In the genomic region with DNA sequence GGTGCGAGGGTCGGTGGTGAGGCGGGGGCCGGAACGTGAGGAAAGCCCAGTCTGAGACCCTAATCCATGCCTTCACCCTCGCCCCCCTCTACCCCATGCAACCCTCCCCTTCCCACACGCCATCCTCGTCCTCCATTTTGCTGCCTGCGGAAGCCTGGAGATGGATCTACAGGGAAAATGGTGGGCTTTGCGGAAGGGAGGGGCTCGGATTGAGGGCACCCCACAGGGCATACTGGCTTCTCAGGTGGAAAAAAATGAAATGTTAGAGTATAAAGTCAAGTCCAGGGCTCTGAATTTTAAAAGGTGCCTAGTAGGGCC, we compare ENCODE assay signal across 8 cellular contexts. TPM values are rescaled to one million over a fixed set of nuclear protein-coding genes. Genes with fewer than 3 reads are reported as not detected.
DNase-seq lines count a peak whose midpoint lies in the region; TF ChIP-seq lines count a peak whose summit lies in the region.

No MANE protein-coding gene starts in this region.

- intact Hi-C loops in CD14-positive monocyte (cut with micrococcal nuclease), result no loop called here
- intact Hi-C loops in spleen (cut with DNase I; ENCODE audit: low total_unique reads), result no loop called here

- TF ChIP-seq POLR2A in spleen (IDR thresholded peaks at IDR 0.05), result no peak

- peak overlapping the region; percentile 75 to 81 for H3K4me3 Mint-ChIP-seq in CD14-positive monocyte
- peak overlapping the region; percentile 80 for H3K4me3 Mint-ChIP-seq in activated naive CD8-positive, alpha-beta T cell treated with anti-CD3 and anti-CD28 coated beads for 36 hours

- peaks cover 8% of the 10 kb centered on the region for H3K4me1 Mint-ChIP-seq in CD14-positive monocyte
- peaks cover 15% of the 10 kb centered on the region for H3K4me1 Mint-ChIP-seq in activated naive CD8-positive, alpha-beta T cell treated with anti-CD3 and anti-CD28 coated beads for 36 hours

- H3K4me3 ChIP-seq in HFF-Myc (replicated peaks; ENCODE audit: low read depth, low read length) (peak overlapping the region; percentile 63), iPS-18c (ENCODE audit: insufficient read depth, low read depth, low read length) (peak overlapping the region; percentile 86), spleen (peak overlapping the region; percentile 45 to 84 (median 56))

- H3K27ac ChIP-seq in spleen, result peak overlapping the region in 7 of 8 donors; percentile 88 to 92 (median 90)

- peaks cover 3 to 13% (median 3%) of the 10 kb centered on the region in 3 donors for H3K27me3 Mint-ChIP-seq in CD14-positive monocyte (ENCODE audit: low read depth in 3 of 3)
- no peaks in the 10 kb centered on the region for H3K27me3 Mint-ChIP-seq in activated naive CD8-positive, alpha-beta T cell treated with anti-CD3 and anti-CD28 coated beads for 36 hours

- WGBS in spleen, 5 donors, result 4 to 38% (median 8%) methylated on average over 5 to 11 of the region's 11 CpGs

- peaks cover 0 to 12% (median 2%) of the 10 kb centered on the region in 6 donors for H3K4me1 ChIP-seq in spleen

- no peaks in the 10 kb centered on the region for H3K9me3 ChIP-seq in iPS-18c (ENCODE audit: control insufficient read depth, insufficient read depth, low read length)
- H3K9me3 ChIP-seq in spleen, result no peaks in the 10 kb centered on the region

- peaks cover 0 to 3% (median under 1%) of the 10 kb centered on the region in 7 donors for H3K9me3 Mint-ChIP-seq in CD14-positive monocyte
- H3K9me3 Mint-ChIP-seq in activated naive CD8-positive, alpha-beta T cell treated with anti-CD3 and anti-CD28 coated beads for 36 hours, result no peaks in the 10 kb centered on the region

- H3K36me3 Mint-ChIP-seq in CD14-positive monocyte, result peaks cover 2 to 3% of the 10 kb centered on the region in 2 donors
- peaks cover 10% of the 10 kb centered on the region for H3K36me3 Mint-ChIP-seq in activated naive CD8-positive, alpha-beta T cell treated with anti-CD3 and anti-CD28 coated beads for 36 hours

- DNase-seq in CD14-positive monocyte (ENCODE audit: low spot score), result no peak
- no peak for DNase-seq in HFF-Myc (ENCODE audit: extremely low read depth, low read depth)
- no peak for DNase-seq in activated naive CD8-positive, alpha-beta T cell treated with anti-CD3 and anti-CD28 coated beads for 36 hours
- no peak for DNase-seq in spleen
- no peak for DNase-seq in iPS-NIHi7 (ENCODE audit: extremely low spot score)
- DNase-seq in NCI-H226, result no peak
- no peak for DNase-seq in NK-92 (lab: John Stamatoyannopoulos, UW; ENCODE audit: unreplicated experiment)

- H3K27me3 ChIP-seq in spleen (replicated peaks in 1 of 7), result peaks cover 0 to 16% (median 0%) of the 10 kb centered on the region in 7 donors

- peak overlapping the region in 3 of 7 donors; percentile 36 to 87 (median 50) for H3K27ac Mint-ChIP-seq in CD14-positive monocyte
- H3K27ac Mint-ChIP-seq in activated naive CD8-positive, alpha-beta T cell treated with anti-CD3 and anti-CD28 coated beads for 36 hours, result peak overlapping the region; percentile 79

- TF ChIP-seq CTCF in CD14-positive monocyte (IDR thresholded peaks at IDR 0.05) (no peak), HFF-Myc (IDR thresholded peaks at IDR 0.05; ENCODE audit: low read depth, low read length, missing control alignments) (no peak), spleen (IDR thresholded peaks at IDR 0.05 in 8 of 11, conservative IDR thresholded peaks at IDR 0.05 in 3 of 11) (no peak)

- no peaks in the 10 kb centered on the region for H3K36me3 ChIP-seq in spleen

RNA-seq across cellular contexts. Expression of a gene that starts 0.8 kb away (rescaled TPM):
- polyA plus RNA-seq in CD14-positive monocyte (10 to 100 TPM; 28.6 to 33.5 TPM), spleen (10 to 100 TPM; 45.7 to 72.7 (median 57.6) TPM)
- total RNA-seq in activated naive CD8-positive, alpha-beta T cell treated with anti-CD3 and anti-CD28 coated beads for 36 hours, result 10 to 100 TPM; 21.6 to 24.6 TPM
- total RNA-seq in spleen, result 10 to 100 TPM; 26.0 to 58.6 (median 46.6) TPM

RNA-seq across cellular contexts. Expression of a gene that starts 39.2 kb away (rescaled TPM):
- polyA plus RNA-seq in CD14-positive monocyte, result 10 to 100 TPM; 30.2 to 33.7 TPM
- total RNA-seq in activated naive CD8-positive, alpha-beta T cell treated with anti-CD3 and anti-CD28 coated beads for 36 hours, result 10 to 100 TPM; 37.2 to 38.1 TPM
- 10 to 100 TPM; 26.9 to 61.0 (median 43.4) TPM for total RNA-seq in spleen
- 10 to 100 TPM; 43.3 to 64.8 (median 58.1) TPM for polyA plus RNA-seq in spleen
